In the genomic region with DNA sequence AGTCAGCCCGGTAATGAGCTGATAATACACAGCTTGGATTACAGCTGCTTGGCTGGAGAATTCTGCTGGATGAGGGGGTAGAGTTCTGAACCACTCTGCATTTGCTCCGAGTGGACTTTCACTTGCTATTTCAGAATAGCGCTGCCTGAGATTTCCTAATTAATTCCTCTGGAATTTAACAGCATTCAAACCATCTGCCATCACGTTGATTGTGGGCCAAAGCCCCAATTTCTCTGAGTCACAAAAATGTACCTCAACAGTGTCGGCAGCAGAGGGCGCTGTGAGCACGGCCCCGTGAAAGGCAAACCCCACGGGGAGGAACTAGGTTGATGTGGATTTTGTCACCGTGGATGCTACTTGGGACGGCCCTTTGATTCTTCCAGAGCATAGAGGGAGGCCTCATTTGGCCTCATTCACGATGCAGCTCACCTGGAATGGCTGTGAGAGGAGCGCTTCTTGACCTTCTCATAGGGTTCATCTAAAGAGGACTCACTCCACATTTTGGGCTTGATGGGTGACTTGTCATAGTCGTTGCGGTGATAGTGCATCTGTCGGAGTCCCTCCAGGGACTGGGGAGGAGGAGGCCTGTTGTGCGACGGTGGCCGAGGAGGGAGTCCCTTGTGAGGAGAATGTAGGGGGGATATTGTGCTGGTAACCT, we compare ENCODE assay signal across 8 cellular contexts.
DNase-seq lines count a peak whose midpoint lies in the region; ATAC-seq and TF ChIP-seq lines count a peak whose summit lies in the region.

No MANE protein-coding gene starts in this region.

- no peaks in the 10 kb centered on the region for H3K36me3 ChIP-seq in mucosa of descending colon (ENCODE audit: low read depth)

- H3K9me3 ChIP-seq in mucosa of descending colon, result no peaks in the 10 kb centered on the region

- intact Hi-C loops in mucosa of descending colon (cut with DNase I, micrococcal nuclease), result loop anchor here (5.0 kb wide), 1 partner anchor 117 kb away; no protein-coding TSS in a partner anchor

- H3K4me3 ChIP-seq in mucosa of descending colon, result no peak overlapping the region

- peak; percentile 78 for ATAC-seq in mucosa of descending colon

- no peaks in the 10 kb centered on the region for H3K4me1 ChIP-seq in mucosa of descending colon (ENCODE audit: low read depth)

- DNase-seq in AG08396 (ENCODE audit: low spot score) (peak; percentile 89), GM19238 (ENCODE audit: insufficient read length, low spot score) (peak; percentile 72), NCI-H748 treated with DMSO at 0.1 percent for 48 hours (lab: John Stamatoyannopoulos, UW) (peak; percentile 1), epidermal melanocyte (ENCODE audit: insufficient read length, low spot score) (peak; percentile 94), mucosa of descending colon (peak; percentile 59 to 78 (median 68))
- peak; percentile 26 for DNase-seq in activated CD8-positive, alpha-beta memory T cell treated with anti-CD3 and anti-CD28 coated beads, Interleukin-2, amount 50 U/mL, for 24 hours (ENCODE audit: extremely low read depth)
- DNase-seq in stimulated activated CD8-positive, alpha-beta memory T cell treated with anti-CD3 and anti-CD28 coated beads, Interleukin-2, amount 100 ng/mL, for 48 hours (ENCODE audit: low read depth in 2 of 2), result peak; percentile 49 to 50
- DNase-seq in NK-92 treated with Interleukin-12 subunit alpha and Interleukin-12 subunit beta, amount 100 ng/mL, for 24 hours (lab: John Stamatoyannopoulos, UW), result no peak

- peak; percentile 77 for TF ChIP-seq CTCF in mucosa of descending colon (IDR thresholded peaks at IDR 0.05)
